ENCODE assay signal across 16 cellular contexts in genomic region chr1:245942861-245943260, GRCh38.
"Had no signal": no experiment of that assay in that cellular context is flagged by ENCODE, and none has a peak within 500 bp of the region (broad histone marks: within the 10 kb centered on the region; RNA-seq: fewer than 3 reads in every experiment).

No MANE protein-coding gene starts in this region.

- H3K9me3 Mint-ChIP-seq: activated T-helper 17 cell treated with anti-CD3 and anti-CD28 coated beads, Interleukin-2, amount 50 U/mL, for 72 hours had no signal

- ATAC-seq: activated T-helper 17 cell treated with anti-CD3 and anti-CD28 coated beads, Interleukin-2, amount 50 U/mL, for 72 hours; foreskin keratinocyte; lower lobe of right lung; sciatic nerve; stimulated activated naive B cell treated with anti-CD40 and anti-IgM and Interleukin-4, amounts not matched to agents 10 μg/mL and 1 μg/mL and 100 μg/mL, for 72 hours had no signal

- H3K4me3 Mint-ChIP-seq: activated T-helper 17 cell treated with anti-CD3 and anti-CD28 coated beads, Interleukin-2, amount 50 U/mL, for 72 hours; naive B cell; stimulated activated naive B cell treated with anti-CD40 and anti-IgM and Interleukin-4, amounts not matched to agents 10 μg/mL and 1 μg/mL and 100 μg/mL, for 72 hours had no signal

- DNase-seq: activated CD4-positive, CD25-positive, alpha-beta regulatory T cell treated with anti-CD3 and anti-CD28 coated beads, Interleukin-2, amount 50 U/mL, for 72 hours; adrenal gland; brain microvascular endothelial cell; caudate nucleus; effector memory CD4-positive, alpha-beta T cell; foreskin keratinocyte; lower lobe of right lung; naive B cell; small intestine; stimulated activated CD4-positive, alpha-beta T cell treated with anti-CD3 and anti-CD28 coated beads, Interleukin-15, amount 100 ng/mL, for 24 hours; stimulated activated naive B cell treated with anti-CD40 and anti-IgM and Interleukin-4, amounts not matched to agents 10 μg/mL and 1 μg/mL and 100 μg/mL, for 72 hours; SW 1271; transverse colon; WERI-Rb-1 had no signal

- H3K27ac Mint-ChIP-seq: activated T-helper 17 cell treated with anti-CD3 and anti-CD28 coated beads, Interleukin-2, amount 50 U/mL, for 72 hours; stimulated activated naive B cell treated with anti-CD40 and anti-IgM and Interleukin-4, amounts not matched to agents 10 μg/mL and 1 μg/mL and 100 μg/mL, for 72 hours had no signal

- H3K27me3 Mint-ChIP-seq: activated T-helper 17 cell treated with anti-CD3 and anti-CD28 coated beads, Interleukin-2, amount 50 U/mL, for 72 hours; naive B cell; stimulated activated naive B cell treated with anti-CD40 and anti-IgM and Interleukin-4, amounts not matched to agents 10 μg/mL and 1 μg/mL and 100 μg/mL, for 72 hours had no signal
